1 cellular context compared by ENCODE assay signal in genomic region chr16:70524406-70524825, GRCh38.
A peak's percentile ranks its signal among the peaks of the same experiment; 100 is the strongest.
TF ChIP-seq lines count a peak whose summit lies in the region.

No MANE protein-coding gene starts in this region.

TF ChIP-seq in GM12878, 131 proteins besides CTCF, POLR2A, EP300 and RAD21:
- peak in 1 of 2 experiments; percentile 10; a peak in 1 of 4 replicates for TF ChIP-seq BHLHE40 (IDR thresholded peaks at IDR 0.05; ENCODE audit: borderline replicate concordance in 1 of 2, low read depth in 2 of 2, low read length in 1 of 2)
